In genomic region chr4:89416968-89417367, GRCh38 we compare ENCODE assay signal across 18 cellular contexts.
DNase-seq lines count a peak whose midpoint lies in the region; ATAC-seq, FAIRE-seq and TF ChIP-seq lines count a peak whose summit lies in the region.
"Had no signal": no experiment of that assay in that cellular context is flagged by ENCODE, and none has a peak within 500 bp of the region (broad histone marks: within the 10 kb centered on the region; RNA-seq: fewer than 3 reads in every experiment).

No MANE protein-coding gene starts in this region.

- no peak overlapping the region for H3K4me3 Mint-ChIP-seq in MCF 10A (ENCODE audit: unreplicated experiment)
- H3K4me3 Mint-ChIP-seq: CD8-positive, alpha-beta memory T cell; GM23338 had no signal

- no peaks in the 10 kb centered on the region for H3K27me3 ChIP-seq in small intestine (ENCODE audit: control insufficient read depth in 2 of 2, insufficient read depth in 2 of 2, low read length in 2 of 2)
- H3K27me3 ChIP-seq: BLaER1 had no signal

- no peak for FAIRE-seq in small intestine (lab: Jason Lieb, UNC)

- H3K27ac Mint-ChIP-seq in MCF 10A (ENCODE audit: low read depth, unreplicated experiment): no peak overlapping the region
- H3K27ac Mint-ChIP-seq: CD8-positive, alpha-beta memory T cell; GM23338 had no signal

- in situ Hi-C loops in SK-MEL-5 (cut with HindIII; ENCODE audit: low pct_unique_long_range_greater_than_20kb, low sequenced_read_pairs) (no loop called here), ACHN (cut with HindIII; ENCODE audit: low pct_ligation_motif_present, low pct_unique_long_range_greater_than_20kb, low sequenced_read_pairs) (no loop called here)

- peaks cover 5% of the 10 kb centered on the region for H3K4me1 Mint-ChIP-seq in MCF 10A (ENCODE audit: insufficient read depth, unreplicated experiment)
- H3K4me1 Mint-ChIP-seq: CD8-positive, alpha-beta memory T cell had no signal

- DNase-seq in HS-5 (ENCODE audit: low read depth) (peak; percentile 4), SK-MEL-5 (ENCODE audit: low read depth, low spot score) (peak; percentile 4), fibroblast of mammary gland (ENCODE audit: low read depth) (peak; percentile 9), small intestine (peak; percentile 29), MCF 10A (ENCODE audit: unreplicated experiment) (no peak), ACHN (no peak)
- DNase-seq: AML-193; Caco-2; CD8-positive, alpha-beta memory T cell; DND-41; GF-D8; H7; IMR-90; KBM-7 had no signal

- no TSS peak for BruUV-seq in MCF 10A (replicated peaks; lab: Mats Ljungman, UMichigan)

- intact Hi-C loops in MCF 10A (cut with micrococcal nuclease): no loop called here

- POLR2A ChIA-PET in MCF 10A (lab: Yijun Ruan, JAX): no interaction called here

- no peaks in the 10 kb centered on the region for H3K36me3 ChIP-seq in small intestine (ENCODE audit: control insufficient read depth in 2 of 2, insufficient read depth in 2 of 2, low read length in 2 of 2)
- H3K36me3 ChIP-seq: BLaER1 had no signal

- H3K27me3 Mint-ChIP-seq in MCF 10A (ENCODE audit: insufficient read depth, unreplicated experiment): no peaks in the 10 kb centered on the region
- H3K27me3 Mint-ChIP-seq: CD8-positive, alpha-beta memory T cell had no signal

- TF ChIP-seq CTCF in fibroblast of mammary gland (conservative IDR thresholded peaks at IDR 0.05; ENCODE audit: control insufficient read depth, insufficient read depth, low read depth, low read length) (no peak), MCF 10A (IDR thresholded peaks at IDR 0.05; ENCODE audit: unreplicated experiment) (no peak)

- no peak overlapping the region for H3K4me3 ChIP-seq in fibroblast of mammary gland (ENCODE audit: control insufficient read depth, low read depth, low read length)
- H3K4me3 ChIP-seq in small intestine (ENCODE audit: low read depth in 1 of 2, low read length in 2 of 2): no peak overlapping the region
- H3K4me3 ChIP-seq: BLaER1, GM23338 had no signal

- no peak for ATAC-seq in GM18517 (IDR thresholded peaks at IDR 0.05; ENCODE audit: unreplicated experiment)
- ATAC-seq: GM23338 had no signal

- H3K36me3 Mint-ChIP-seq in MCF 10A (ENCODE audit: insufficient read depth, unreplicated experiment): no peaks in the 10 kb centered on the region
- H3K36me3 Mint-ChIP-seq: CD8-positive, alpha-beta memory T cell had no signal

- no peak overlapping the region for H3K27ac ChIP-seq in small intestine (ENCODE audit: low read depth in 1 of 2, low read length in 1 of 2)
- H3K27ac ChIP-seq: BLaER1, HL-60 had no signal

- 59 to 79% (median 67%) methylated on average over 2 of the region's 2 CpGs for WGBS in small intestine, 3 donors

- CTCF ChIA-PET in MCF 10A (lab: Yijun Ruan, JAX): interaction anchor here (0.8 to 1.6 kb wide), 3 partner anchors 163 to 253 kb away, joined by 3 to 6 read pairs (median 5); no protein-coding TSS in a partner anchor

- H3K9me3 ChIP-seq in small intestine (ENCODE audit: control insufficient read depth, low read depth): no peaks in the 10 kb centered on the region
- H3K9me3 ChIP-seq: BLaER1, Caco-2 had no signal

- H3K9me3 Mint-ChIP-seq in MCF 10A (ENCODE audit: unreplicated experiment): no peaks in the 10 kb centered on the region
- H3K9me3 Mint-ChIP-seq: CD8-positive, alpha-beta memory T cell; GM23338 had no signal

- no peaks in the 10 kb centered on the region for H3K4me1 ChIP-seq in small intestine (ENCODE audit: control insufficient read depth in 2 of 2, insufficient read depth in 1 of 2, low read depth in 1 of 2, low read length in 1 of 2)
- H3K4me1 ChIP-seq: Caco-2 had no signal

Comparison
In these comparisons a context has a peak if more than half of its experiments do, and no peak if none do; other contexts are left out.
1. DNase-seq: peak in HS-5 (single experiment), SK-MEL-5 (single experiment), fibroblast of mammary gland (single experiment) and small intestine (single experiment); none in MCF 10A (single experiment) and ACHN (single experiment).